ENCODE assay signal across 12 cellular contexts in the genomic region with DNA sequence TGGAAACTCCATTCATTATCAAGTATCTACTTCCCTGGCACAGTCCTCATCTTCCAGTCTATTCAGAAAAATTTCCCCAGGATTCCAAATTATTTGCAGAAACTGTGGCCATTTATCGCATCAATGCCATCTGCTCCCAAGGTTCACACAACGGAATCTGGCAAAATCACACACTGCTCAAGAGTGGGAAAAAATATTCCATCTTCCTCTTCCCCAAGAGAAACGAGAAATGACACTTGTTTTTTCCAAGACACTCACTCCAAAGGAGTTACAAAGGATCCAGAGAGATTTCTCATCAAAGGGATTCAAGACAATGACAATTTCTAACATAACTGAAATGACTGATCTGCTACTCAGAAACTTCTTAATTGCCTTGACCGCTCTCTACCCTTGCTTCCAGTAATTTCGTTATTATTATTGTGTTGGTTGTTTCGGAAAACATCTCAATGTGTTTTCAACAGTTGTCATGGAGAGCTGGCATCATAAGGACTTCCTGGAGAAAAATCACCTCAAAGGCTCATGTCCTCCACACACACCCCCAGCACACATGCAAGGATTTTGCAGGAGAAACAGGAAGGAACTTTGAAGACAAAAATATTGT.
DNase-seq lines count a peak whose midpoint lies in the region; ATAC-seq and TF ChIP-seq lines count a peak whose summit lies in the region.
"Had no signal": no experiment of that assay in that cellular context is flagged by ENCODE, and none has a peak within 500 bp of the region (broad histone marks: within the 10 kb centered on the region; RNA-seq: fewer than 3 reads in every experiment).

No MANE protein-coding gene starts in this region.

- no peaks in the 10 kb centered on the region for H3K27me3 ChIP-seq in stomach
- H3K27me3 ChIP-seq: BE2C had no signal

- DNase-seq in EH (ENCODE audit: low read depth) (peak; percentile 28), NOMO-1 (lab: John Stamatoyannopoulos, UW; ENCODE audit: unreplicated experiment in 2 of 2) (peak; percentile 45 to 47), left ventricle myocardium superior (no peak), stomach (no peak), NCI-H1930 (lab: John Stamatoyannopoulos, UW) (no peak), H4 (ENCODE audit: low spot score) (no peak)
- no peak for DNase-seq in activated T-cell treated with anti-CD3 and anti-CD28 coated beads, Interleukin-2, amount 50 U/mL, for 48 hours
- DNase-seq: activated gamma-delta T cell treated with Interleukin-2 at 50 U/mL for 16 hours, BE2C, KBM-7, NCI-H446 had no signal

- no peak for TF ChIP-seq CTCF in stomach (IDR thresholded peaks at IDR 0.05)

- H3K4me3 ChIP-seq in stomach, result no peak overlapping the region

- TF ChIP-seq POLR2A in stomach (IDR thresholded peaks at IDR 0.05), result no peak

- no peaks in the 10 kb centered on the region for H3K4me1 ChIP-seq in stomach
- H3K4me1 ChIP-seq: BE2C had no signal

- no peaks in the 10 kb centered on the region for H3K36me3 ChIP-seq in stomach
- H3K36me3 ChIP-seq: BE2C had no signal

- TF ChIP-seq EP300 in stomach (IDR thresholded peaks at IDR 0.05), result no peak

- 69 to 77% (median 74%) methylated on average over 6 of the region's 6 CpGs for WGBS in stomach, 5 donors

- intact Hi-C loops in left ventricle myocardium superior (cut with micrococcal nuclease), result no loop called here
- intact Hi-C loops in stomach (cut with DNase I; ENCODE audit: low total_unique reads), result no loop called here

- no peaks in the 10 kb centered on the region for H3K9me3 ChIP-seq in stomach
- H3K9me3 ChIP-seq: BE2C had no signal

- peak; percentile 43 for ATAC-seq in left ventricle myocardium superior
- ATAC-seq in HG03196 (IDR thresholded peaks at IDR 0.05; ENCODE audit: unreplicated experiment), result no peak

- peak overlapping the region in 3 of 5 donors; percentile 20 to 39 (median 39) for H3K27ac ChIP-seq in stomach

Comparison
In these comparisons a context has a peak if more than half of its experiments do, and no peak if none do; other contexts are left out.
1. DNase-seq: peak in EH (single experiment) and NOMO-1 (2 of 2); none in left ventricle myocardium superior (single experiment), stomach (single experiment), activated T-cell treated with anti-CD3 and anti-CD28 coated beads, Interleukin-2, amount 50 U/mL, for 48 hours (0 of 2), NCI-H1930 (0 of 2) and H4 (single experiment).